ENCODE assay signal across 8 cellular contexts in genomic region chr19:53553865-53554791, GRCh38.
DNase-seq lines count a peak whose midpoint lies in the region; ATAC-seq and TF ChIP-seq lines count a peak whose summit lies in the region.

No MANE protein-coding gene starts in this region.

- peaks cover 2% of the 10 kb centered on the region for H3K4me1 ChIP-seq in iPS-15b (ENCODE audit: control insufficient read depth, insufficient read depth, low read length)

- peak overlapping the region; percentile 72 for H3K4me3 ChIP-seq in iPS-15b (ENCODE audit: low read depth, low read length)

- no peak overlapping the region for H3K9ac ChIP-seq in iPS-15b (ENCODE audit: low read depth, low read length)

- H3K9me3 ChIP-seq in iPS-15b (ENCODE audit: control insufficient read depth, insufficient read depth, low read length): no peaks in the 10 kb centered on the region

- H3K36me3 ChIP-seq in iPS-15b (ENCODE audit: control insufficient read depth, insufficient read depth, low read length): peaks cover 32% of the 10 kb centered on the region

- ATAC-seq in HG03565 (IDR thresholded peaks at IDR 0.05; ENCODE audit: unreplicated experiment): peak; percentile 51

- peak; percentile 50 for TF ChIP-seq POLR2A in GM19099 (IDR thresholded peaks at IDR 0.05; ENCODE audit: extremely low read depth, insufficient read length, low read depth)

- peak; percentile 97 for DNase-seq in AG08396 (ENCODE audit: low spot score)
- DNase-seq in T-helper 22 cell (ENCODE audit: low read depth): peak; percentile 93
- DNase-seq in astrocyte of the hippocampus (ENCODE audit: low read depth, low spot score): peak; percentile 91
- peak; percentile 87 for DNase-seq in stimulated activated CD4-positive, alpha-beta T cell treated with anti-CD3 and anti-CD28 coated beads, Interleukin-12 subunit alpha, Interleukin-12 subunit beta, amount 100 ng/mL, for 4 hours
- DNase-seq in NOMO-1 treated with DMSO at 0.1 percent for 48 hours (lab: John Stamatoyannopoulos, UW; ENCODE audit: unreplicated experiment): no peak

- H3K27me3 ChIP-seq in iPS-15b (ENCODE audit: control insufficient read depth, insufficient read depth, low read length): no peaks in the 10 kb centered on the region
